13 cellular contexts compared by ENCODE assay signal in the genomic region with DNA sequence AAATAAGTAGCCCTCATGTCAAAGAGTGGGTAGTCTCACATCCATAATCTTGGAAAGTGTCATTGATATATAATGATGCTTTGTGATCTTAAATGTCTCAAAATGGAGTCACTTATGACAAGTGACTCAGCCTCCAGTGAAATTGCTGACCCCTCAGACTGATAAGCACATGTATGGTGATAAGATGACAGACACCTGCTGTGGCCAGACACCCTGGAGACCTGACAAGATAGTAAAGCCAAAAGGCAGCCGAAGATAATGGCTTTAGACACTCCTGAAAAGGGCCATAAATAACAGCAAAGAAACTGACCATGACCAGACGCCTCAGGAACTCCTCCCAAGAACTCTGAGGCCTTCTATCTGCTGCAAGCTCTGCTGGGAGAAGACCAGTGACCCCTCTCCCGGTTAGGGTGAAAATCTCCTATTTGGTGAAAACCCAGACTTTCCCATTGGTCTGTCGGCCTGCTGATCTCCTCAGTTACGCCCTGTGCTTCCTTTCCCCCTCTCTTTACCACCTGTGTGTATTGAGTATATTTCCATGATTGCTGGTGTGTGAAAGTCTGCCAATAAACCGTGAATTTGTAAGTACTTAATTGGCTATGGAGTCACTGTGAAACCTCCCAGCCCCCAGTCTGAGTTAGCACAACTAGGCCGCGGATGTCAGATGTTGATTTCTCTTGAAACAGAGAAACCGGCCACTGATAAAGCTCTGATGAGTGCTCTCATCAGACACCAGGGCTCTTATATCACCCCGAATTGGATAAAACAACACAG.
"Had no signal": no experiment of that assay in that cellular context is flagged by ENCODE, and none has a peak within 500 bp of the region (broad histone marks: within the 10 kb centered on the region; RNA-seq: fewer than 3 reads in every experiment).

No MANE protein-coding gene starts in this region.

- H3K27ac Mint-ChIP-seq: activated CD4-positive, alpha-beta memory T cell treated with anti-CD3 and anti-CD28 coated beads, Interleukin-2, amount 10 ng/mL, durations not matched to agents 7 days and 5 days; activated naive CD8-positive, alpha-beta T cell treated with anti-CD3 and anti-CD28 coated beads, Interleukin-2, amount 10 ng/mL, durations not matched to agents 7 days and 5 days; naive thymus-derived CD8-positive, alpha-beta T cell had no signal

- H3K4me3 ChIP-seq: lower lobe of right lung, mucosa of descending colon, upper lobe of right lung had no signal

- H3K4me1 ChIP-seq: lower lobe of right lung, upper lobe of right lung had no signal

- ATAC-seq: lower lobe of right lung; mucosa of descending colon; naive thymus-derived CD8-positive, alpha-beta T cell; right cardiac atrium; upper lobe of right lung had no signal

- H3K27me3 Mint-ChIP-seq: activated CD4-positive, alpha-beta memory T cell treated with anti-CD3 and anti-CD28 coated beads, Interleukin-2, amount 10 ng/mL, durations not matched to agents 7 days and 5 days; activated naive CD8-positive, alpha-beta T cell treated with anti-CD3 and anti-CD28 coated beads, Interleukin-2, amount 10 ng/mL, durations not matched to agents 7 days and 5 days had no signal

- H3K4me1 Mint-ChIP-seq: activated CD4-positive, alpha-beta memory T cell treated with anti-CD3 and anti-CD28 coated beads, Interleukin-2, amount 10 ng/mL, durations not matched to agents 7 days and 5 days; activated naive CD8-positive, alpha-beta T cell treated with anti-CD3 and anti-CD28 coated beads, Interleukin-2, amount 10 ng/mL, durations not matched to agents 7 days and 5 days; naive thymus-derived CD8-positive, alpha-beta T cell had no signal

- DNase-seq: activated CD4-positive, alpha-beta memory T cell treated with anti-CD3 and anti-CD28 coated beads, Interleukin-2, amount 10 ng/mL, durations not matched to agents 7 days and 5 days; activated naive CD8-positive, alpha-beta T cell treated with anti-CD3 and anti-CD28 coated beads, Interleukin-2, amount 10 ng/mL, durations not matched to agents 7 days and 5 days; anterior cingulate cortex; dermis blood vessel endothelial cell; hypothalamus; lower lobe of right lung; mucosa of descending colon; naive thymus-derived CD8-positive, alpha-beta T cell; posterior cingulate gyrus; right cardiac atrium; stimulated activated CD4-positive, alpha-beta T cell treated with anti-CD3 and anti-CD28 coated beads, Interleukin-1b, Interleukin-23, amount 100 ng/mL, for 48 hours; stimulated activated naive CD4-positive, alpha-beta T cell treated with Interleukin-2 at 50 U/mL for 16 hours; upper lobe of right lung had no signal

- H3K27me3 ChIP-seq: upper lobe of right lung had no signal

- H3K4me3 Mint-ChIP-seq: activated CD4-positive, alpha-beta memory T cell treated with anti-CD3 and anti-CD28 coated beads, Interleukin-2, amount 10 ng/mL, durations not matched to agents 7 days and 5 days; activated naive CD8-positive, alpha-beta T cell treated with anti-CD3 and anti-CD28 coated beads, Interleukin-2, amount 10 ng/mL, durations not matched to agents 7 days and 5 days; naive thymus-derived CD8-positive, alpha-beta T cell had no signal

- H3K27ac ChIP-seq: lower lobe of right lung, upper lobe of right lung had no signal

- H3K36me3 ChIP-seq: lower lobe of right lung, upper lobe of right lung had no signal

- H3K9me3 ChIP-seq: lower lobe of right lung, mucosa of descending colon, upper lobe of right lung had no signal
